ENCODE assay signal across 11 cellular contexts in genomic region chr2:9830685-9831410, GRCh38. TPM values are rescaled to one million over a fixed set of nuclear protein-coding genes. Genes with fewer than 3 reads are reported as not detected.
DNase-seq lines count a peak whose midpoint lies in the region; ATAC-seq and TF ChIP-seq lines count a peak whose summit lies in the region.
"Had no signal": no experiment of that assay in that cellular context is flagged by ENCODE, and none has a peak within 500 bp of the region (broad histone marks: within the 10 kb centered on the region; RNA-seq: fewer than 3 reads in every experiment).

No MANE protein-coding gene starts in this region.

- no peak overlapping the region for H3K4me3 Mint-ChIP-seq in naive thymus-derived CD4-positive, alpha-beta T cell

- H3K9me3 ChIP-seq in smooth muscle cell (replicated peaks; ENCODE audit: low read depth), result no peaks in the 10 kb centered on the region
- no peaks in the 10 kb centered on the region for H3K9me3 ChIP-seq in A673 (ENCODE audit: low read depth, low read length, poor library complexity, severe bottlenecking)
- no peaks in the 10 kb centered on the region for H3K9me3 ChIP-seq in naive thymus-derived CD4-positive, alpha-beta T cell (ENCODE audit: control insufficient read depth in 2 of 3, low read length in 3 of 3)

- H3K9ac ChIP-seq in smooth muscle cell (ENCODE audit: low read depth), result no peak overlapping the region

- H3K79me2 ChIP-seq in smooth muscle cell (ENCODE audit: low read depth), result no peaks in the 10 kb centered on the region

- no peaks in the 10 kb centered on the region for H3K36me3 ChIP-seq in smooth muscle cell (ENCODE audit: low read depth)
- H3K36me3 ChIP-seq in A673 (ENCODE audit: insufficient read depth, low read length, poor library complexity, severe bottlenecking), result no peaks in the 10 kb centered on the region
- H3K36me3 ChIP-seq in naive thymus-derived CD4-positive, alpha-beta T cell (ENCODE audit: control insufficient read depth in 2 of 3, insufficient read depth in 3 of 3, low read length in 3 of 3), result no peaks in the 10 kb centered on the region

- DNase-seq in SIG-M5 treated with dmso at 0.1 percent for 504 hours (lab: John Stamatoyannopoulos, UW; ENCODE audit: unreplicated experiment) (peak; percentile 8), SIG-M5 (lab: John Stamatoyannopoulos, UW) (no peak), NCI-H82 treated with DMSO at 0.1 percent for 48 hours (lab: John Stamatoyannopoulos, UW; ENCODE audit: unreplicated experiment) (peak; percentile 28), fibroblast of villous mesenchyme (ENCODE audit: low read depth) (peak; percentile 38), smooth muscle cell (lab: John Stamatoyannopoulos, UW; ENCODE audit: unreplicated experiment) (no peak), mucosa of gallbladder (ENCODE audit: low spot score) (no peak), A673 (ENCODE audit: low spot score) (no peak)
- DNase-seq in naive thymus-derived CD4-positive, alpha-beta T cell, result no peak
- DNase-seq: hippocampal formation, midbrain, NCI-H1092 had no signal

- BruUV-seq in A673 (replicated peaks; lab: Mats Ljungman, UMichigan), result no TSS peak

- H3K36me3 Mint-ChIP-seq in naive thymus-derived CD4-positive, alpha-beta T cell, result no peaks in the 10 kb centered on the region

- H3K4me2 ChIP-seq in smooth muscle cell, result no peak overlapping the region

- no peak for ATAC-seq in naive thymus-derived CD4-positive, alpha-beta T cell

- H4K20me1 ChIP-seq in smooth muscle cell (ENCODE audit: low read depth), result no peaks in the 10 kb centered on the region

- H3K27ac Mint-ChIP-seq in naive thymus-derived CD4-positive, alpha-beta T cell, result no peak overlapping the region

- H3F3A ChIP-seq in smooth muscle cell (ENCODE audit: low read depth), result no peaks in the 10 kb centered on the region

- TF ChIP-seq CTCF in fibroblast of villous mesenchyme (IDR thresholded peaks at IDR 0.05; ENCODE audit: insufficient read depth, low read depth, low read length) (no peak), smooth muscle cell (IDR thresholded peaks at IDR 0.05; ENCODE audit: borderline replicate concordance, insufficient read depth, poor library complexity, severe bottlenecking) (no peak), A673 (conservative IDR thresholded peaks at IDR 0.05; ENCODE audit: low read depth, low read length) (no peak)

- CTCF ChIA-PET in A673 (lab: Charles Lee), result no interaction called here
- CTCF ChIA-PET in naive thymus-derived CD4-positive, alpha-beta T cell (lab: Charles Lee), result interaction anchor here (0.5 to 0.6 kb wide), 2 partner anchors 15 to 36 kb away, joined by 3 read pairs; no protein-coding TSS in a partner anchor

- H3K4me1 Mint-ChIP-seq in naive thymus-derived CD4-positive, alpha-beta T cell, result peaks cover 0 to 18% (median 0%) of the 10 kb centered on the region in 7 donors

- H3K27me3 ChIP-seq in smooth muscle cell (ENCODE audit: low read depth) (no peaks in the 10 kb centered on the region), A673 (replicated peaks; ENCODE audit: insufficient read depth, low read depth, low read length, poor library complexity) (no peaks in the 10 kb centered on the region)
- no peaks in the 10 kb centered on the region for H3K27me3 ChIP-seq in naive thymus-derived CD4-positive, alpha-beta T cell (ENCODE audit: control insufficient read depth in 2 of 2, insufficient read depth in 2 of 2, low read length in 2 of 2)

- peaks cover 0 to 51% (median 6%) of the 10 kb centered on the region in 5 donors for H3K27me3 Mint-ChIP-seq in naive thymus-derived CD4-positive, alpha-beta T cell

- WGBS in smooth muscle cell (ENCODE audit: low lambda C conversion rate), result 61% methylated on average over 5 of the region's 5 CpGs

- H3K4me1 ChIP-seq in smooth muscle cell (ENCODE audit: low read depth) (no peaks in the 10 kb centered on the region), A673 (ENCODE audit: insufficient read depth, low read length, poor library complexity, severe bottlenecking) (no peaks in the 10 kb centered on the region)
- H3K4me1 ChIP-seq in naive thymus-derived CD4-positive, alpha-beta T cell (ENCODE audit: control insufficient read depth in 2 of 2, insufficient read depth in 2 of 2, low read length in 2 of 2), result no peaks in the 10 kb centered on the region

- no peak overlapping the region for H3K4me3 ChIP-seq in fibroblast of villous mesenchyme (ENCODE audit: low read depth, low read length)
- H3K4me3 ChIP-seq in smooth muscle cell, result no peak overlapping the region
- no peak overlapping the region for H3K4me3 ChIP-seq in A673 (ENCODE audit: low read depth, low read length, poor library complexity, severe bottlenecking)
- H3K4me3 ChIP-seq in naive thymus-derived CD4-positive, alpha-beta T cell (ENCODE audit: low read length), result no peak overlapping the region

- POLR2A ChIA-PET in A673 (lab: Charles Lee; ENCODE audit: low non-redundant PET), result no interaction called here
- POLR2A ChIA-PET in naive thymus-derived CD4-positive, alpha-beta T cell (lab: Charles Lee), result interaction anchor here (1.4 kb wide), 1 partner anchor 9 kb away, joined by 4 read pairs; no protein-coding TSS in a partner anchor

- no peaks in the 10 kb centered on the region for H3K9me3 Mint-ChIP-seq in naive thymus-derived CD4-positive, alpha-beta T cell

- H2AFZ ChIP-seq in smooth muscle cell (ENCODE audit: low read depth), result no peak overlapping the region

- peak overlapping the region; percentile 59 for H3K27ac ChIP-seq in smooth muscle cell (ENCODE audit: low read depth)
- H3K27ac ChIP-seq in A673 (ENCODE audit: low read depth, low read length, poor library complexity, severe bottlenecking), result no peak overlapping the region
- no peak overlapping the region for H3K27ac ChIP-seq in naive thymus-derived CD4-positive, alpha-beta T cell (ENCODE audit: low read depth, low read length)

- intact Hi-C loops in A673 (cut with micrococcal nuclease; ENCODE audit: unreplicated experiment), result no loop called here
- intact Hi-C loops in naive thymus-derived CD4-positive, alpha-beta T cell (cut with micrococcal nuclease), result no loop called here

RNA-seq across cellular contexts. Expression of gene TAF1B, which starts 12.4 kb away (rescaled TPM):
- total RNA-seq in fibroblast of villous mesenchyme (29.8 and 39.3 TPM in 2 replicates), smooth muscle cell (11.2 and 41.9 TPM in 2 replicates), mucosa of gallbladder (14.8 TPM), A673 (2021) (45.5 and 52.8 TPM in 2 replicates)
- 4.5 and 8.5 TPM in 2 replicates for polyA plus RNA-seq in smooth muscle cell
- 10 to 100 TPM in 4 of 5 experiments, 1 to 10 TPM in 1; 9.2 to 28.2 (median 20.9) TPM for total RNA-seq in naive thymus-derived CD4-positive, alpha-beta T cell
- 1 to 10 TPM; 7.2 to 8.6 TPM for polyA plus RNA-seq in naive thymus-derived CD4-positive, alpha-beta T cell

Comparison
In these comparisons a context has a peak if more than half of its experiments do, and no peak if none do; other contexts are left out.
1. DNase-seq: peak in SIG-M5 treated with dmso at 0.1 percent for 504 hours (single experiment), NCI-H82 treated with DMSO at 0.1 percent for 48 hours (single experiment) and fibroblast of villous mesenchyme (single experiment); none in SIG-M5 (single experiment), smooth muscle cell (single experiment), mucosa of gallbladder (single experiment), A673 (single experiment) and naive thymus-derived CD4-positive, alpha-beta T cell (0 of 9).